8 cellular contexts compared by ENCODE assay signal in genomic region chr2:72325592-72326422, GRCh38.
DNase-seq lines count a peak whose midpoint lies in the region; ATAC-seq and TF ChIP-seq lines count a peak whose summit lies in the region.

No MANE protein-coding gene starts in this region.

- H3K9me3 Mint-ChIP-seq in activated naive CD4-positive, alpha-beta T cell treated with anti-CD3 and anti-CD28 coated beads, Interleukin-2, amount 10 ng/mL, durations not matched to agents 7 days and 5 days: no peaks in the 10 kb centered on the region

- peak; percentile 22 for DNase-seq in activated naive CD4-positive, alpha-beta T cell treated with anti-CD3 and anti-CD28 coated beads, Interleukin-2, amount 10 ng/mL, durations not matched to agents 7 days and 5 days
- no peak for DNase-seq in activated naive CD4-positive, alpha-beta T cell treated with anti-CD3 and anti-CD28 coated beads, Interleukin-2, amount 50 U/mL, for 16 hours
- DNase-seq in SK-N-DZ (ENCODE audit: low spot score): peak; percentile 5
- peak; percentile 2 for DNase-seq in hepatic stellate cell (ENCODE audit: low spot score)
- DNase-seq in NCI-H2029 treated with DMSO at 0.1 percent for 48 hours (lab: John Stamatoyannopoulos, UW): no peak
- DNase-seq in activated naive CD4-positive, alpha-beta T cell (lab: John Stamatoyannopoulos, UW): no peak

- H3K27me3 Mint-ChIP-seq in activated naive CD4-positive, alpha-beta T cell treated with anti-CD3 and anti-CD28 coated beads, Interleukin-2, amount 10 ng/mL, durations not matched to agents 7 days and 5 days: no peaks in the 10 kb centered on the region

- TF ChIP-seq POLR2A in gastroesophageal sphincter (IDR thresholded peaks at IDR 0.05): no peak

- H3K36me3 Mint-ChIP-seq in activated naive CD4-positive, alpha-beta T cell treated with anti-CD3 and anti-CD28 coated beads, Interleukin-2, amount 10 ng/mL, durations not matched to agents 7 days and 5 days: no peaks in the 10 kb centered on the region

- no peak overlapping the region for H3K4me3 Mint-ChIP-seq in activated naive CD4-positive, alpha-beta T cell treated with anti-CD3 and anti-CD28 coated beads, Interleukin-2, amount 10 ng/mL, durations not matched to agents 7 days and 5 days

- no peaks in the 10 kb centered on the region for H3K27me3 ChIP-seq in gastroesophageal sphincter

- ATAC-seq in HG02970 (IDR thresholded peaks at IDR 0.05; ENCODE audit: low FRiP score, unreplicated experiment): peak; percentile 86
- ATAC-seq in gastroesophageal sphincter: no peak

- H3K27ac Mint-ChIP-seq in activated naive CD4-positive, alpha-beta T cell treated with anti-CD3 and anti-CD28 coated beads, Interleukin-2, amount 10 ng/mL, durations not matched to agents 7 days and 5 days: no peak overlapping the region

- no peak for TF ChIP-seq EP300 in gastroesophageal sphincter (IDR thresholded peaks at IDR 0.05)

- CTCF ChIA-PET in activated naive CD4-positive, alpha-beta T cell treated with anti-CD3 and anti-CD28 coated beads, Interleukin-2, amount 10 ng/mL, durations not matched to agents 7 days and 5 days (lab: Charles Lee): interaction anchor here (1.0 kb wide), 1 partner anchor 9 kb away, joined by 3 read pairs; no protein-coding TSS in a partner anchor

- no peak overlapping the region for H3K4me3 ChIP-seq in gastroesophageal sphincter

- no peaks in the 10 kb centered on the region for H3K4me1 Mint-ChIP-seq in activated naive CD4-positive, alpha-beta T cell treated with anti-CD3 and anti-CD28 coated beads, Interleukin-2, amount 10 ng/mL, durations not matched to agents 7 days and 5 days

- peak in 1 of 4 experiments; percentile 37 for TF ChIP-seq CTCF in gastroesophageal sphincter (IDR thresholded peaks at IDR 0.05)

- 78 to 100% methylated on average over 2 to 7 of the region's 8 CpGs for WGBS in gastroesophageal sphincter (ENCODE audit: low coverage in 1 of 2), 2 donors

- no peak overlapping the region for H3K27ac ChIP-seq in gastroesophageal sphincter

- H3K36me3 ChIP-seq in gastroesophageal sphincter: no peaks in the 10 kb centered on the region

- no peaks in the 10 kb centered on the region for H3K9me3 ChIP-seq in gastroesophageal sphincter

- no peaks in the 10 kb centered on the region for H3K4me1 ChIP-seq in gastroesophageal sphincter

Comparison
In these comparisons a context has a peak if more than half of its experiments do, and no peak if none do; other contexts are left out.
1. DNase-seq: peak in activated naive CD4-positive, alpha-beta T cell treated with anti-CD3 and anti-CD28 coated beads, Interleukin-2, amount 10 ng/mL, durations not matched to agents 7 days and 5 days (single experiment), SK-N-DZ (single experiment) and hepatic stellate cell (single experiment); none in activated naive CD4-positive, alpha-beta T cell treated with anti-CD3 and anti-CD28 coated beads, Interleukin-2, amount 50 U/mL, for 16 hours (single experiment), NCI-H2029 treated with DMSO at 0.1 percent for 48 hours (single experiment) and activated naive CD4-positive, alpha-beta T cell (0 of 4).